ENCODE assay signal across 9 cellular contexts in genomic region chr17:79919164-79919585, GRCh38.
DNase-seq lines count a peak whose midpoint lies in the region; ATAC-seq, FAIRE-seq and TF ChIP-seq lines count a peak whose summit lies in the region.
"Had no signal": no experiment of that assay in that cellular context is flagged by ENCODE, and none has a peak within 500 bp of the region (broad histone marks: within the 10 kb centered on the region; RNA-seq: fewer than 3 reads in every experiment).

No MANE protein-coding gene starts in this region.

- intact Hi-C loops in cardiac septum (cut with DNase I), result loop anchor here (5.0 kb wide), 2 partner anchors 67 to 107 kb away; no protein-coding TSS in a partner anchor

- in situ Hi-C loops in G401 (cut with HindIII; ENCODE audit: low sequenced_read_pairs), result no loop called here

- no peak for TF ChIP-seq CTCF in D721Med (IDR thresholded peaks at IDR 0.05; ENCODE audit: insufficient read depth, missing control alignments)

- no peak for FAIRE-seq in D721Med (lab: Jason Lieb, UNC)

- ATAC-seq in GM21619 (IDR thresholded peaks at IDR 0.05; ENCODE audit: unreplicated experiment), result no peak
- ATAC-seq in HG03095 (IDR thresholded peaks at IDR 0.05; ENCODE audit: unreplicated experiment), result no peak

- DNase-seq in G401 (ENCODE audit: low spot score) (peak; percentile 22), SW480 (ENCODE audit: low spot score) (peak; percentile 72), cardiac septum (ENCODE audit: low spot score) (peak; percentile 91), renal cortical epithelial cell (ENCODE audit: low read depth) (peak; percentile 80), SW 1271 (lab: John Stamatoyannopoulos, UW) (no peak), D721Med (ENCODE audit: insufficient read length, low spot score) (no peak)
- DNase-seq: GDM1 had no signal

Comparison
In these comparisons a context has a peak if more than half of its experiments do, and no peak if none do; other contexts are left out.
1. DNase-seq: peak in G401 (single experiment), SW480 (single experiment), cardiac septum (single experiment) and renal cortical epithelial cell (single experiment); none in SW 1271 (0 of 2) and D721Med (single experiment).